ENCODE assay signal across 1 cellular context in genomic region chr18:11948852-11949523, GRCh38.
TF ChIP-seq lines count a peak whose summit lies in the region.

No MANE protein-coding gene starts in this region.

TF ChIP-seq in HepG2, 621 proteins besides CTCF, POLR2A, EP300 and RAD21:
- TF ChIP-seq GZF1 (CRISPR knock-in tag; IDR thresholded peaks at IDR 0.05) (peak; percentile 83), THAP8 (CRISPR knock-in tag; IDR thresholded peaks at IDR 0.05; ENCODE audit: borderline replicate concordance) (no peak)
